In genomic region chr22:50586416-50586815, GRCh38 we compare ENCODE assay signal across 20 cellular contexts. TPM values are rescaled to one million over a fixed set of nuclear protein-coding genes. Genes with fewer than 3 reads are reported as not detected.
DNase-seq lines count a peak whose midpoint lies in the region; ATAC-seq, FAIRE-seq and TF ChIP-seq lines count a peak whose summit lies in the region.
"Had no signal": no experiment of that assay in that cellular context is flagged by ENCODE, and none has a peak within 500 bp of the region (broad histone marks: within the 10 kb centered on the region; RNA-seq: fewer than 3 reads in every experiment).

No MANE protein-coding gene starts in this region.

- H3K27me3 ChIP-seq in Loucy (ENCODE audit: insufficient read depth, low read length, poor library complexity, severe bottlenecking), result no peaks in the 10 kb centered on the region
- peaks cover 0 to 4% of the 10 kb centered on the region in 2 experiments; a peak in 2 of 5 replicates for H3K27me3 ChIP-seq in K562 (ENCODE audit: control insufficient read depth in 2 of 2, insufficient read depth in 2 of 2, low read length in 2 of 2)
- H3K27me3 ChIP-seq in osteoblast (ENCODE audit: insufficient read depth, low read length), result peaks cover 3% of the 10 kb centered on the region
- H3K27me3 ChIP-seq in upper lobe of right lung, result no peaks in the 10 kb centered on the region

- TF ChIP-seq CTCF in Loucy (conservative IDR thresholded peaks at IDR 0.05; ENCODE audit: low read length) (no peak), K562 (IDR thresholded peaks at IDR 0.05 in 2 of 3, conservative IDR thresholded peaks at IDR 0.05 in 1 of 3; ENCODE audit: insufficient read depth in 2 of 3, low read depth in 1 of 3, low read length in 3 of 3) (no peak), osteoblast (IDR thresholded peaks at IDR 0.05; ENCODE audit: extremely low read depth, low read depth, low read length) (no peak), upper lobe of right lung (IDR thresholded peaks at IDR 0.05) (no peak)

- no peaks in the 10 kb centered on the region for H3F3A ChIP-seq in Loucy (ENCODE audit: low read depth)

- BruUV-seq in K562 (replicated peaks; lab: Mats Ljungman, UMichigan), result no TSS peak

- H3K36me3 ChIP-seq in Loucy (ENCODE audit: insufficient read depth, low read length), result no peaks in the 10 kb centered on the region
- no peaks in the 10 kb centered on the region for H3K36me3 ChIP-seq in K562 (ENCODE audit: control insufficient read depth, insufficient read depth, low read length)
- no peaks in the 10 kb centered on the region for H3K36me3 ChIP-seq in osteoblast (ENCODE audit: insufficient read depth, low read length)
- no peaks in the 10 kb centered on the region for H3K36me3 ChIP-seq in upper lobe of right lung
- H3K36me3 ChIP-seq: BE2C had no signal

- no peaks in the 10 kb centered on the region for H3K9me1 ChIP-seq in K562 (ENCODE audit: control insufficient read depth, insufficient read depth, low read length)

- DNase-seq in K562 (ENCODE audit: extremely low read depth in 1 of 4, low spot score in 3 of 4) (no peak), osteoblast (ENCODE audit: insufficient read length, low spot score, missing footprints) (peak; percentile 22), upper lobe of right lung (peak; percentile 18), NCI-H1694 (lab: John Stamatoyannopoulos, UW) (no peak), NCI-H2171 (lab: John Stamatoyannopoulos, UW) (no peak)
- DNase-seq: ACHN; BE2C; C1 segment of cervical spinal cord; CD4-positive, CD25-positive, alpha-beta regulatory T cell; COR-L47; GDM1; GM23248 had no signal

- POLR2A ChIA-PET in K562 (lab: Yijun Ruan, JAX), result interaction anchor here (2.7 kb wide), 1 partner anchor 20 kb away, joined by 8 read pairs; no protein-coding TSS in a partner anchor

- H2AFZ ChIP-seq in Loucy (ENCODE audit: low read length) (no peak overlapping the region), K562 (ENCODE audit: low read depth, low read length) (no peak overlapping the region), osteoblast (ENCODE audit: low read length) (no peak overlapping the region)
- H2AFZ ChIP-seq: GM23248 had no signal

- in situ Hi-C loops in K562 (cut with MboI), result no loop called here

- H3K4me2 ChIP-seq in Loucy (ENCODE audit: low read depth, low read length, poor library complexity, severe bottlenecking) (peak overlapping the region; percentile 29), K562 (ENCODE audit: insufficient read depth, low read length) (peak overlapping the region; percentile 55; the same call in 1 of the 2 replicates), osteoblast (ENCODE audit: insufficient read depth, low read length) (no peak overlapping the region)

- TF ChIP-seq POLR2A in K562 (conservative IDR thresholded peaks at IDR 0.05), result no peak

- peaks cover 3% of the 10 kb centered on the region for H4K20me1 ChIP-seq in Loucy (ENCODE audit: insufficient read depth, low read length, poor library complexity, severe bottlenecking)
- H4K20me1 ChIP-seq in K562 (replicated peaks; ENCODE audit: control insufficient read depth, insufficient read depth, low read length), result no peaks in the 10 kb centered on the region
- H4K20me1 ChIP-seq in osteoblast (ENCODE audit: insufficient read depth, low read length), result no peaks in the 10 kb centered on the region

- 32% methylated on average over 5 of the region's 5 CpGs for WGBS in K562 (ENCODE audit: insufficient coverage, low coverage, missing lambda C conversion rate)

- H3K79me2 ChIP-seq in Loucy (ENCODE audit: insufficient read depth, low read length), result peaks cover 15% of the 10 kb centered on the region
- H3K79me2 ChIP-seq in K562 (ENCODE audit: control insufficient read depth, insufficient read depth, low read length), result peaks cover 6% of the 10 kb centered on the region; the same call in 2 of the 3 replicates
- H3K79me2 ChIP-seq in osteoblast (ENCODE audit: insufficient read depth, low read length), result peaks cover 11% of the 10 kb centered on the region

- no peak for TF ChIP-seq RAD21 in K562 (CRISPR knock-in tag; conservative IDR thresholded peaks at IDR 0.05 in 1 of 2, IDR thresholded peaks at IDR 0.05 in 1 of 2)

- ATAC-seq in K562 (no peak), upper lobe of right lung (no peak)

- no peak overlapping the region for H3K4me3 ChIP-seq in Loucy (ENCODE audit: low read length, poor library complexity, severe bottlenecking)
- no peak overlapping the region for H3K4me3 ChIP-seq in K562
- H3K4me3 ChIP-seq in osteoblast (ENCODE audit: insufficient read depth, low read length), result no peak overlapping the region
- no peak overlapping the region for H3K4me3 ChIP-seq in upper lobe of right lung
- H3K4me3 ChIP-seq: GM23248, HAP-1 had no signal

- H3K9me3 ChIP-seq in Loucy (ENCODE audit: insufficient read depth, low read depth, low read length), result no peaks in the 10 kb centered on the region
- H3K9me3 ChIP-seq in K562 (replicated peaks; ENCODE audit: control insufficient read depth, insufficient read depth, low read depth, low read length), result no peaks in the 10 kb centered on the region
- H3K9me3 ChIP-seq in osteoblast (ENCODE audit: low read depth, low read length), result no peaks in the 10 kb centered on the region
- H3K9me3 ChIP-seq in upper lobe of right lung, result no peaks in the 10 kb centered on the region
- H3K9me3 ChIP-seq: BE2C, HAP-1 had no signal

- H3K4me1 ChIP-seq in Loucy (ENCODE audit: insufficient read depth, low read length, poor library complexity, severe bottlenecking) (peaks cover 21% of the 10 kb centered on the region), K562 (replicated peaks in 1 of 2; ENCODE audit: control insufficient read depth in 2 of 2, insufficient read depth in 2 of 2, low read length in 2 of 2) (peaks cover 15 to 18% of the 10 kb centered on the region in 2 experiments; a peak in 4 of 5 replicates), osteoblast (ENCODE audit: insufficient read depth, low read length) (peaks cover 14% of the 10 kb centered on the region), upper lobe of right lung (peaks cover 9% of the 10 kb centered on the region)
- H3K4me1 ChIP-seq: BE2C had no signal

- intact Hi-C loops in K562 (cut with micrococcal nuclease), result no loop called here
- intact Hi-C loops in upper lobe of right lung (cut with DNase I), result no loop called here

- H3K27ac ChIP-seq in K562 (ENCODE audit: extremely low read depth, low read depth, low read length) (no peak overlapping the region), osteoblast (ENCODE audit: low read depth, low read length) (no peak overlapping the region), upper lobe of right lung (no peak overlapping the region)
- H3K27ac ChIP-seq: GM23248 had no signal

- no peak for TF ChIP-seq EP300 in K562 (IDR thresholded peaks at IDR 0.05; ENCODE audit: low read length)

- FAIRE-seq in K562 (lab: Jason Lieb, UNC), result no peak
- FAIRE-seq: A204.1, GM12892, GM18507 had no signal

- no peak overlapping the region for H3K9ac ChIP-seq in Loucy (ENCODE audit: low read depth, low read length, poor library complexity, severe bottlenecking)
- no peak overlapping the region for H3K9ac ChIP-seq in K562 (ENCODE audit: insufficient read depth in 1 of 2, low read depth in 2 of 2, low read length in 2 of 2)
- H3K9ac ChIP-seq: GM23248 had no signal

- no peaks in the 10 kb centered on the region for H3K9me2 ChIP-seq in Loucy (replicated peaks; ENCODE audit: low read depth, low read length)

- CTCF ChIA-PET in K562 (lab: Yijun Ruan, JAX; ENCODE audit: low intra/inter-chr PET ratio), result no interaction called here

RNA-seq across cellular contexts. Expression of gene CHKB, which starts 3.8 kb away (rescaled TPM):
- 48.4 and 97.8 TPM in 2 replicates for total RNA-seq in K562 (2011; cell fraction: chromatin; rRNA removed; ENCODE audit: low replicate concordance)
- 53.4 and 65.4 TPM in 2 replicates for total RNA-seq in K562 (2011; cell fraction: nucleolus; rRNA removed)
- total RNA-seq in K562 (2011; cell fraction: nucleoplasm; rRNA removed), result 51.6 and 55.9 TPM in 2 replicates
- total RNA-seq in K562 (2014; rRNA removed) (11.0 and 14.5 TPM in 2 replicates), K562 (2014; rRNA removed; fragmentation: Illumina TruSeq; extraction: Trizol) (7.7 and 10.3 TPM in 2 replicates), K562 (2015; rRNA removed; fragmentation: Illumina TruSeq; extraction: Trizol) (8.9 and 9.8 TPM in 2 replicates), K562 (2021) (15.2 and 15.9 TPM in 2 replicates), osteoblast (27.4 and 28.6 TPM in 2 replicates), upper lobe of right lung (66.7 TPM)
- polyA plus RNA-seq in K562 (2011; rRNA removed) (16.3 and 24.8 TPM in 2 replicates), K562 (2014; fragmentation: Illumina TruSeq; extraction: Trizol) (14.4 and 16.2 TPM in 2 replicates), K562 (2014; fragmentation: Nextera tagmentation; extraction: Ambion mirVana) (1 to 10 TPM; 2.7 to 5.3 TPM), K562 (2014; rRNA removed) (19.0 and 31.0 TPM in 2 replicates)
- polyA plus RNA-seq in K562 (2011; cell fraction: cytosol; rRNA removed), result 9.9 and 12.5 TPM in 2 replicates
- polyA plus RNA-seq in K562 (2011; cell fraction: nucleus; rRNA removed), result 89.3 and 120 TPM in 2 replicates
- polyA plus RNA-seq in K562 (2012), result 10.9 and 32.8 TPM in 2 replicates
- 3.2 and 3.7 TPM in 2 replicates for polyA minus RNA-seq in K562 (2011; rRNA and poly(A)+ RNA removed)
- polyA minus RNA-seq in K562 (2011; cell fraction: cytosol; rRNA and poly(A)+ RNA removed), result 1.8 and 4.8 TPM in 2 replicates
- polyA minus RNA-seq in K562 (2011; cell fraction: nucleus; rRNA and poly(A)+ RNA removed), result 11.0 and 14.1 TPM in 2 replicates

RNA-seq across cellular contexts. Expression of gene CPT1B, which starts 8.2 kb away (rescaled TPM):
- 40.5 and 66.3 TPM in 2 replicates for total RNA-seq in K562 (2011; cell fraction: chromatin; rRNA removed; ENCODE audit: low replicate concordance)
- 34.2 and 39.4 TPM in 2 replicates for total RNA-seq in K562 (2011; cell fraction: nucleolus; rRNA removed)
- total RNA-seq in K562 (2011; cell fraction: nucleoplasm; rRNA removed), result 24.4 and 31.9 TPM in 2 replicates
- 1.6 and 1.9 TPM in 2 replicates for total RNA-seq in K562 (2014; rRNA removed)
- total RNA-seq in K562 (2014; rRNA removed; fragmentation: Illumina TruSeq; extraction: Trizol), result 0.61 and 1.8 TPM in 2 replicates
- total RNA-seq in K562 (2015; rRNA removed; fragmentation: Illumina TruSeq; extraction: Trizol), result 2.3 and 3.0 TPM in 2 replicates
- total RNA-seq in K562 (2021), result 3.8 and 4.0 TPM in 2 replicates
- 3.7 and 7.3 TPM in 2 replicates for polyA plus RNA-seq in K562 (2011; rRNA removed)
- polyA plus RNA-seq in K562 (2011; cell fraction: cytosol; rRNA removed), result 2.9 and 4.0 TPM in 2 replicates
- polyA plus RNA-seq in K562 (2011; cell fraction: nucleus; rRNA removed), result 59.6 and 64.2 TPM in 2 replicates
- 5.5 and 18.0 TPM in 2 replicates for polyA plus RNA-seq in K562 (2012)
- 2.0 and 2.6 TPM in 2 replicates for polyA plus RNA-seq in K562 (2014; fragmentation: Illumina TruSeq; extraction: Trizol)
- under 1 TPM; 0.35 to 0.59 TPM for polyA plus RNA-seq in K562 (2014; fragmentation: Nextera tagmentation; extraction: Ambion mirVana)
- polyA plus RNA-seq in K562 (2014; rRNA removed), result 6.1 and 6.2 TPM in 2 replicates
- polyA minus RNA-seq in K562 (2011; rRNA and poly(A)+ RNA removed), result 1.4 and 2.8 TPM in 2 replicates
- 0.76 TPM in 1 of 2 replicates, not detected in the other for polyA minus RNA-seq in K562 (2011; cell fraction: cytosol; rRNA and poly(A)+ RNA removed)
- polyA minus RNA-seq in K562 (2011; cell fraction: nucleus; rRNA and poly(A)+ RNA removed), result 7.1 and 10.0 TPM in 2 replicates
- 1.8 and 2.1 TPM in 2 replicates for total RNA-seq in osteoblast
- total RNA-seq in upper lobe of right lung, result 12.7 TPM

RNA-seq across cellular contexts. Expression of gene MAPK8IP2, which starts 14.2 kb away (rescaled TPM):
- 0.12 TPM in 1 of 2 replicates, not detected in the other for total RNA-seq in K562 (2011; cell fraction: chromatin; rRNA removed; ENCODE audit: low replicate concordance)
- 0.13 and 0.17 TPM in 2 replicates for total RNA-seq in K562 (2011; cell fraction: nucleolus; rRNA removed)
- 0.07 and 0.23 TPM in 2 replicates for total RNA-seq in K562 (2011; cell fraction: nucleoplasm; rRNA removed)
- total RNA-seq in K562 (2014; rRNA removed) (0.18 and 0.45 TPM in 2 replicates), K562 (2014; rRNA removed; fragmentation: Illumina TruSeq; extraction: Trizol) (0.04 TPM in 1 of 2 replicates, not detected in the other), K562 (2015; rRNA removed; fragmentation: Illumina TruSeq; extraction: Trizol) (0.04 and 0.07 TPM in 2 replicates), K562 (2021) (0.29 and 0.47 TPM in 2 replicates), osteoblast (0.29 and 0.36 TPM in 2 replicates), upper lobe of right lung (2.6 TPM)
- polyA plus RNA-seq in K562 (2011; rRNA removed) (0.01 and 0.07 TPM in 2 replicates), K562 (2014; fragmentation: Illumina TruSeq; extraction: Trizol) (0.03 and 0.17 TPM in 2 replicates), K562 (2014; fragmentation: Nextera tagmentation; extraction: Ambion mirVana) (not detected), K562 (2014; rRNA removed) (0.12 and 0.18 TPM in 2 replicates)
- 0.07 and 0.18 TPM in 2 replicates for polyA plus RNA-seq in K562 (2011; cell fraction: cytosol; rRNA removed)
- 0.13 and 0.14 TPM in 2 replicates for polyA plus RNA-seq in K562 (2011; cell fraction: nucleus; rRNA removed)
- 0.17 and 0.36 TPM in 2 replicates for polyA plus RNA-seq in K562 (2012)
- polyA minus RNA-seq in K562 (2011; rRNA and poly(A)+ RNA removed), result not detected in 2 replicates
- 0.36 TPM in 1 of 2 replicates, not detected in the other for polyA minus RNA-seq in K562 (2011; cell fraction: cytosol; rRNA and poly(A)+ RNA removed)
- under 0.01 TPM in 1 of 2 replicates, not detected in the other for polyA minus RNA-seq in K562 (2011; cell fraction: nucleus; rRNA and poly(A)+ RNA removed)
- total RNA-seq: GM23248, HT-29 had no signal
- polyA plus RNA-seq: CD4-positive, CD25-positive, alpha-beta regulatory T cell; CD8-positive, alpha-beta memory T cell had no signal

RNA-seq across cellular contexts. Expression of gene SYCE3, which starts 23.7 kb away (rescaled TPM):
- total RNA-seq in K562 (2011; cell fraction: chromatin; rRNA removed; ENCODE audit: low replicate concordance), result not detected in 2 replicates
- not detected in 2 replicates for total RNA-seq in K562 (2011; cell fraction: nucleolus; rRNA removed)
- total RNA-seq in K562 (2011; cell fraction: nucleoplasm; rRNA removed), result not detected in 2 replicates
- not detected in 2 replicates for total RNA-seq in K562 (2014; rRNA removed)
- total RNA-seq in K562 (2014; rRNA removed; fragmentation: Illumina TruSeq; extraction: Trizol), result not detected in 2 replicates
- not detected in 2 replicates for total RNA-seq in K562 (2015; rRNA removed; fragmentation: Illumina TruSeq; extraction: Trizol)
- total RNA-seq in K562 (2021), result not detected in 2 replicates
- polyA plus RNA-seq in K562 (2011; rRNA removed), result not detected in 2 replicates
- polyA plus RNA-seq in K562 (2011; cell fraction: cytosol; rRNA removed), result 1.8 TPM in 1 of 2 replicates, not detected in the other
- 0.38 TPM in 1 of 2 replicates, not detected in the other for polyA plus RNA-seq in K562 (2011; cell fraction: nucleus; rRNA removed)
- 0.23 and 1.1 TPM in 2 replicates for polyA plus RNA-seq in K562 (2012)
- polyA plus RNA-seq in K562 (2014; fragmentation: Illumina TruSeq; extraction: Trizol), result not detected in 2 replicates
- polyA plus RNA-seq in K562 (2014; fragmentation: Nextera tagmentation; extraction: Ambion mirVana), result under 1 TPM in 1 of 2 experiments, not detected in 1; 0.56 TPM
- not detected in 2 replicates for polyA plus RNA-seq in K562 (2014; rRNA removed)
- polyA minus RNA-seq in K562 (2011; rRNA and poly(A)+ RNA removed), result not detected in 2 replicates
- polyA minus RNA-seq in K562 (2011; cell fraction: cytosol; rRNA and poly(A)+ RNA removed), result not detected in 2 replicates
- polyA minus RNA-seq in K562 (2011; cell fraction: nucleus; rRNA and poly(A)+ RNA removed), result not detected in 2 replicates
- total RNA-seq in osteoblast, result not detected in 2 replicates
- total RNA-seq in upper lobe of right lung, result not detected
- total RNA-seq: CD4-positive, CD25-positive, alpha-beta regulatory T cell; CD8-positive, alpha-beta memory T cell; GM23248; H4; HT-29 had no signal
- polyA plus RNA-seq: CD4-positive, CD25-positive, alpha-beta regulatory T cell; CD8-positive, alpha-beta memory T cell had no signal

RNA-seq across cellular contexts. Expression of gene KLHDC7B, which starts 40.7 kb away (rescaled TPM):
- total RNA-seq in K562 (2011; cell fraction: chromatin; rRNA removed; ENCODE audit: low replicate concordance), result 0.14 and 0.28 TPM in 2 replicates
- 0.17 and 0.39 TPM in 2 replicates for total RNA-seq in K562 (2011; cell fraction: nucleolus; rRNA removed)
- total RNA-seq in K562 (2011; cell fraction: nucleoplasm; rRNA removed), result 0.22 and 0.31 TPM in 2 replicates
- total RNA-seq in K562 (2014; rRNA removed), result 0.05 and 0.08 TPM in 2 replicates
- total RNA-seq in K562 (2014; rRNA removed; fragmentation: Illumina TruSeq; extraction: Trizol), result not detected in 2 replicates
- total RNA-seq in K562 (2015; rRNA removed; fragmentation: Illumina TruSeq; extraction: Trizol), result 0.04 TPM in 2 replicates
- total RNA-seq in K562 (2021), result 0.22 TPM in 2 replicates
- polyA plus RNA-seq in K562 (2011; rRNA removed), result 0.09 TPM in 1 of 2 replicates, not detected in the other
- 0.03 and 0.06 TPM in 2 replicates for polyA plus RNA-seq in K562 (2011; cell fraction: cytosol; rRNA removed)
- 0.11 and 0.27 TPM in 2 replicates for polyA plus RNA-seq in K562 (2011; cell fraction: nucleus; rRNA removed)
- polyA plus RNA-seq in K562 (2012), result 0.52 and 46.0 TPM in 2 replicates
- 0.04 and 0.22 TPM in 2 replicates for polyA plus RNA-seq in K562 (2014; fragmentation: Illumina TruSeq; extraction: Trizol)
- polyA plus RNA-seq in K562 (2014; fragmentation: Nextera tagmentation; extraction: Ambion mirVana), result not detected
- 0.07 and 0.15 TPM in 2 replicates for polyA plus RNA-seq in K562 (2014; rRNA removed)
- 0.03 TPM in 1 of 2 replicates, not detected in the other for polyA minus RNA-seq in K562 (2011; rRNA and poly(A)+ RNA removed)
- polyA minus RNA-seq in K562 (2011; cell fraction: cytosol; rRNA and poly(A)+ RNA removed), result 0.36 TPM in 1 of 2 replicates, not detected in the other
- polyA minus RNA-seq in K562 (2011; cell fraction: nucleus; rRNA and poly(A)+ RNA removed), result 0.13 TPM in 1 of 2 replicates, not detected in the other
- total RNA-seq in osteoblast, result 0.29 and 0.72 TPM in 2 replicates
- total RNA-seq in upper lobe of right lung, result 0.69 TPM
- total RNA-seq: GM23248, HT-29 had no signal

Comparison
In these comparisons a context has a peak if more than half of its experiments do, and no peak if none do; other contexts are left out.
1. DNase-seq: peak in osteoblast (single experiment) and upper lobe of right lung (single experiment); none in K562 (0 of 4), NCI-H1694 (single experiment) and NCI-H2171 (single experiment).